8 cellular contexts compared by ENCODE assay signal in genomic region chr16:28925386-28926228, GRCh38. TPM values are rescaled to one million over a fixed set of nuclear protein-coding genes. Genes with fewer than 3 reads are reported as not detected.
DNase-seq lines count a peak whose midpoint lies in the region; ATAC-seq and TF ChIP-seq lines count a peak whose summit lies in the region.

No MANE protein-coding gene starts in this region.

- peak overlapping the region; percentile 86 for H3K9ac ChIP-seq in endocrine pancreas (ENCODE audit: control insufficient read depth, insufficient read depth, low read length)

- H3K9me3 Mint-ChIP-seq in activated CD8-positive, alpha-beta T cell treated with anti-CD3 and anti-CD28 coated beads for 36 hours = no peaks in the 10 kb centered on the region

- H3K4me3 ChIP-seq in A673 (ENCODE audit: low read depth, low read length, poor library complexity, severe bottlenecking) = peak overlapping the region; percentile 96
- peak overlapping the region; percentile 86 for H3K4me3 ChIP-seq in endocrine pancreas (ENCODE audit: control insufficient read depth, insufficient read depth, low read length)
- H3K4me3 ChIP-seq in mucosa of descending colon = peak overlapping the region; percentile 55

- POLR2A ChIA-PET in A673 (lab: Charles Lee; ENCODE audit: low non-redundant PET) = no interaction called here
- POLR2A ChIA-PET in activated CD8-positive, alpha-beta T cell treated with anti-CD3 and anti-CD28 coated beads for 36 hours (lab: Charles Lee) = interaction anchor here (0.6 to 3.7 kb wide), 13 partner anchors 11 to 103 kb away, joined by 3 to 12 read pairs (median 5); partner anchors contain the start of genes ATXN2L, SH2B1 and TUFM

- no peaks in the 10 kb centered on the region for H3K36me3 ChIP-seq in A673 (ENCODE audit: insufficient read depth, low read length, poor library complexity, severe bottlenecking)
- H3K36me3 ChIP-seq in endocrine pancreas (ENCODE audit: control insufficient read depth, insufficient read depth, low read length) = no peaks in the 10 kb centered on the region
- no peaks in the 10 kb centered on the region for H3K36me3 ChIP-seq in mucosa of descending colon (ENCODE audit: low read depth)

- H3K4me3 Mint-ChIP-seq in activated CD8-positive, alpha-beta T cell treated with anti-CD3 and anti-CD28 coated beads for 36 hours = peak overlapping the region; percentile 93

- peak overlapping the region; percentile 97 for H3K27ac Mint-ChIP-seq in activated CD8-positive, alpha-beta T cell treated with anti-CD3 and anti-CD28 coated beads for 36 hours

- H3K4me1 Mint-ChIP-seq in activated CD8-positive, alpha-beta T cell treated with anti-CD3 and anti-CD28 coated beads for 36 hours (ENCODE audit: low read depth) = peaks cover 20% of the 10 kb centered on the region

- H3K4me1 ChIP-seq in A673 (ENCODE audit: insufficient read depth, low read length, poor library complexity, severe bottlenecking) = peaks cover 3% of the 10 kb centered on the region
- H3K4me1 ChIP-seq in endocrine pancreas (ENCODE audit: control insufficient read depth, insufficient read depth, low read length) = no peaks in the 10 kb centered on the region
- peaks cover 6% of the 10 kb centered on the region for H3K4me1 ChIP-seq in mucosa of descending colon (ENCODE audit: low read depth)

- H3K27me3 Mint-ChIP-seq in activated CD8-positive, alpha-beta T cell treated with anti-CD3 and anti-CD28 coated beads for 36 hours = no peaks in the 10 kb centered on the region

- CTCF ChIA-PET in A673 (lab: Charles Lee) = no interaction called here
- CTCF ChIA-PET in activated CD8-positive, alpha-beta T cell treated with anti-CD3 and anti-CD28 coated beads for 36 hours (lab: Charles Lee) = interaction anchor here (1.1 to 12.2 kb wide), 2 partner anchors 20 to 52 kb away, joined by 4 to 87 read pairs; no protein-coding TSS in a partner anchor

- no peaks in the 10 kb centered on the region for H3K27me3 ChIP-seq in A673 (replicated peaks; ENCODE audit: insufficient read depth, low read depth, low read length, poor library complexity)
- H3K27me3 ChIP-seq in endocrine pancreas (ENCODE audit: control insufficient read depth, insufficient read depth, low read length) = no peaks in the 10 kb centered on the region

- ATAC-seq in GM18511 (IDR thresholded peaks at IDR 0.05; ENCODE audit: unreplicated experiment) (peak; percentile 42), HG03066 (IDR thresholded peaks at IDR 0.05; ENCODE audit: low read depth, unreplicated experiment) (peak; percentile 31), mucosa of descending colon (peak; percentile 49)
- peak; percentile 76 for ATAC-seq in activated CD8-positive, alpha-beta T cell treated with anti-CD3 and anti-CD28 coated beads for 36 hours

- TF ChIP-seq CTCF in A673 (conservative IDR thresholded peaks at IDR 0.05; ENCODE audit: low read depth, low read length) (no peak), mucosa of descending colon (IDR thresholded peaks at IDR 0.05) (no peak)
- TF ChIP-seq CTCF in activated CD8-positive, alpha-beta T cell treated with anti-CD3 and anti-CD28 coated beads for 36 hours (IDR thresholded peaks at IDR 0.05) = no peak

- BruUV-seq in A673 (replicated peaks; lab: Mats Ljungman, UMichigan) = TSS peak; percentile 87

- H3K9me3 ChIP-seq in A673 (ENCODE audit: low read depth, low read length, poor library complexity, severe bottlenecking) (no peaks in the 10 kb centered on the region), endocrine pancreas (ENCODE audit: control insufficient read depth, low read length) (no peaks in the 10 kb centered on the region), mucosa of descending colon (no peaks in the 10 kb centered on the region)

- peak overlapping the region; percentile 97 for H3K27ac ChIP-seq in A673 (ENCODE audit: low read depth, low read length, poor library complexity, severe bottlenecking)

- peaks cover 6% of the 10 kb centered on the region for H3K36me3 Mint-ChIP-seq in activated CD8-positive, alpha-beta T cell treated with anti-CD3 and anti-CD28 coated beads for 36 hours (ENCODE audit: low read depth)

- intact Hi-C loops in A673 (cut with micrococcal nuclease; ENCODE audit: unreplicated experiment) (loop anchor here (10.0 kb wide), 1 partner anchor 51 kb away; the partner anchor contains the start of gene ATP2A1), mucosa of descending colon (cut with DNase I, micrococcal nuclease) (no loop called here)
- intact Hi-C loops in activated CD8-positive, alpha-beta T cell treated with anti-CD3 and anti-CD28 coated beads for 36 hours (cut with micrococcal nuclease) = loop anchor here (5.0 kb wide), 1 partner anchor 78 kb away; the partner anchor contains the start of gene TUFM

- DNase-seq in A673 (ENCODE audit: low spot score) (peak; percentile 79), NCI-H69 (lab: John Stamatoyannopoulos, UW) (peak; percentile 81), mucosa of descending colon (peak in 2 of 3 donors; percentile 82 to 88)
- peak; percentile 94 for DNase-seq in activated CD8-positive, alpha-beta T cell treated with anti-CD3 and anti-CD28 coated beads for 36 hours
- peak; percentile 50 to 51 for DNase-seq in stimulated activated CD8-positive, alpha-beta memory T cell treated with anti-CD3 and anti-CD28 coated beads, Interleukin-4, amount 100 ng/mL, for 1 hour (ENCODE audit: low read depth in 2 of 2, low spot score in 1 of 2)

RNA-seq across cellular contexts. Expression of gene RABEP2, which starts 0.6 kb away (rescaled TPM):
- total RNA-seq in A673 (2021) (15.4 and 17.6 TPM in 2 replicates), mucosa of descending colon (10 to 100 TPM; 35.1 to 43.2 (median 35.7) TPM)
- 10 to 100 TPM; 13.1 to 14.0 TPM for total RNA-seq in activated CD8-positive, alpha-beta T cell treated with anti-CD3 and anti-CD28 coated beads for 36 hours

RNA-seq across cellular contexts. Expression of gene CD19, which starts 6.2 kb away (rescaled TPM):
- total RNA-seq in A673 (2021) (not detected in 2 replicates), mucosa of descending colon (under 1 TPM; 0.29 to 0.65 (median 0.38) TPM)
- 1 to 10 TPM; 1.1 to 1.3 TPM for total RNA-seq in activated CD8-positive, alpha-beta T cell treated with anti-CD3 and anti-CD28 coated beads for 36 hours

RNA-seq across cellular contexts. Expression of gene NFATC2IP, which starts 25.1 kb away (rescaled TPM):
- 63.4 and 63.5 TPM in 2 replicates for total RNA-seq in A673 (2021)
- total RNA-seq in activated CD8-positive, alpha-beta T cell treated with anti-CD3 and anti-CD28 coated beads for 36 hours = 10 to 100 TPM; 63.8 to 71.8 TPM
- total RNA-seq in mucosa of descending colon = 10 to 100 TPM; 45.0 to 57.9 (median 50.9) TPM

RNA-seq across cellular contexts. Expression of gene ATP2A1, which starts 47.3 kb away (rescaled TPM):
- 3.0 and 3.5 TPM in 2 replicates for total RNA-seq in A673 (2021)
- total RNA-seq in activated CD8-positive, alpha-beta T cell treated with anti-CD3 and anti-CD28 coated beads for 36 hours = 1 to 10 TPM; 2.1 to 2.5 TPM
- total RNA-seq in mucosa of descending colon = 1 to 10 TPM in 2 of 3 donors, under 1 TPM in 1; 0.96 to 1.7 (median 1.6) TPM

RNA-seq across cellular contexts. Expression of gene SPNS1, which starts 49.0 kb away (rescaled TPM):
- total RNA-seq in A673 (2021) (46.3 and 48.6 TPM in 2 replicates), mucosa of descending colon (10 to 100 TPM; 28.2 to 31.0 (median 30.3) TPM)
- total RNA-seq in activated CD8-positive, alpha-beta T cell treated with anti-CD3 and anti-CD28 coated beads for 36 hours = 10 to 100 TPM; 14.6 to 18.2 TPM

Comparison
In these comparisons a context has a peak if more than half of its experiments do, and no peak if none do; other contexts are left out.
1. Peak in every context shown above with its lines: DNase-seq, ATAC-seq, H3K4me3 ChIP-seq and H3K27ac ChIP-seq.
2. intact Hi-C loops: an anchor here in A673 (10.0 kb wide) and activated CD8-positive, alpha-beta T cell treated with anti-CD3 and anti-CD28 coated beads for 36 hours (5.0 kb wide); none called in mucosa of descending colon.